ENCODE assay signal across 10 cellular contexts in genomic region chr22:20985720-20986119, GRCh38. TPM values are rescaled to one million over a fixed set of nuclear protein-coding genes. Genes with fewer than 3 reads are reported as not detected.
"Had no signal": no experiment of that assay in that cellular context is flagged by ENCODE, and none has a peak within 500 bp of the region (broad histone marks: within the 10 kb centered on the region; RNA-seq: fewer than 3 reads in every experiment).

No MANE protein-coding gene starts in this region.

- ATAC-seq: GM23338, HepG2 had no signal

- H3K27me3 Mint-ChIP-seq: IgD-negative memory B cell had no signal

- H3K4me2 ChIP-seq: GM23338 had no signal

- H2AFZ ChIP-seq: GM23338 had no signal

- H3K4me3 Mint-ChIP-seq: GM23338, H9 had no signal

- H3K36me3 Mint-ChIP-seq: IgD-negative memory B cell had no signal

- H3K27ac ChIP-seq: HL-60 had no signal

- DNase-seq: H9, HCEC 1CT, KG1 had no signal

- H3K4me3 ChIP-seq: GM23338 had no signal

- H3K9me3 Mint-ChIP-seq: GM23338, H9, IgD-negative memory B cell had no signal

- FAIRE-seq: H1, H54, HepG2 had no signal

- H3K27ac Mint-ChIP-seq: GM23338, H9, IgD-negative memory B cell had no signal

RNA-seq across cellular contexts. Expression of gene AIFM3, which starts 18.7 kb away (rescaled TPM):
- total RNA-seq: HT1080 had no signal

RNA-seq across cellular contexts. Expression of gene P2RX6, which starts 29.2 kb away (rescaled TPM):
- total RNA-seq: GM23338, H1, H9 had no signal
- polyA plus RNA-seq: GM23338, IgD-negative memory B cell had no signal

RNA-seq across cellular contexts. Expression of gene SLC7A4, which starts 46.6 kb away (rescaled TPM):
- total RNA-seq: H1, HepG2, HT1080 had no signal
- polyA plus RNA-seq: HepG2, IgD-negative memory B cell had no signal
